Comparison of ENCODE assay signal across 17 cellular contexts in the genomic region with DNA sequence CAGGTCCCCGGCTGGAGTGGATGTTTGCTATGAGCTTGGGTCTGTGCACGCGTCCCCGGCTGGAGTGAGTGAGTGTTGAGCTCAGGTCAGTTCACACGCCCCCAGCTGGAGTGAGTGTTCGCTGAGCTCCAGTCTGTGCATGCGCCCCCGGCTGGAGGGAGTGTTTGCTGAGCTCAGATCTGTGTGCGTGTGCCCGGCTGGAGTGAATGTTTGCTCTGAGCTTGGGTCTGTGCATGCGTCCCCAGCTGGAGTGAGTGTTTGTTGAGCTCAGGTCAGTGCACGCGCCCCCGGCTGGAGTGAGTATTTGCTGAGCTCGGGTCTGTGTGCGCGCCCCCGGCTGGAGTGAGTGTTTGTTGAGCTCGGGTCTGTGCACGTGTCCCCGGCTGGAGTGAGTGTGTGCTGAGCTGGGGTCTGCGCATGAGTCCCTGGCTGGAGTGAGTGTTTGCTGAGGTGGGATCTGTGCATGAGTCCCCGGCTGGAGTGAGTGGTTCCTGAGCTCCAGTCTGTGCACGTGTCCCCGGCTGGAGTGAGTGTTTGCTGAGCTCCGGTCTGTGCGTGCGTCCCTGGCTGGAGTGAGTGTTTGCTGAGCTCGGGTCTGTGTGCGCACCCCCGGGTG.
DNase-seq lines count a peak whose midpoint lies in the region; FAIRE-seq and TF ChIP-seq lines count a peak whose summit lies in the region.
"Had no signal": no experiment of that assay in that cellular context is flagged by ENCODE, and none has a peak within 500 bp of the region (broad histone marks: within the 10 kb centered on the region; RNA-seq: fewer than 3 reads in every experiment).

No MANE protein-coding gene starts in this region.

- TF ChIP-seq EP300 in H1 (IDR thresholded peaks at IDR 0.05; ENCODE audit: borderline replicate concordance in 1 of 2, low read depth in 2 of 2, low read length in 2 of 2): no peak

- no peak overlapping the region for H3K18ac ChIP-seq in H1 (ENCODE audit: extremely low read depth, low read length)

- H2AK5ac ChIP-seq in H1 (ENCODE audit: low read depth, low read length): no peak overlapping the region

- no peak for TF ChIP-seq POLR2A in H1 (IDR thresholded peaks at IDR 0.05; ENCODE audit: control extremely low read depth in 1 of 2, low read depth in 2 of 2, low read length in 2 of 2)

- no peak overlapping the region for H2BK20ac ChIP-seq in H1 (ENCODE audit: low read length)

- POLR2A ChIA-PET in H1 (lab: Charles Lee; ENCODE audit: partially characterized antibody): interaction anchor here (1.6 kb wide), 1 partner anchor 11 kb away, joined by 6 read pairs; no protein-coding TSS in a partner anchor

- FAIRE-seq in H1 (lab: Jason Lieb, UNC): no peak

- no peak overlapping the region for H2AFZ ChIP-seq in H1 (ENCODE audit: low read length)

- H3K4ac ChIP-seq in H1 (replicated peaks; ENCODE audit: insufficient read length, low read depth, low read length): no peak overlapping the region

- H3K14ac ChIP-seq in H1 (ENCODE audit: insufficient read length): no peak overlapping the region

- H3K79me2 ChIP-seq in H1 (ENCODE audit: control insufficient read depth in 1 of 2, insufficient read depth in 2 of 2, low read length in 2 of 2): no peaks in the 10 kb centered on the region

- WGBS in H1 (ENCODE audit: extremely low coverage in 1 of 2, insufficient coverage in 1 of 2, insufficient read length in 1 of 2, insufficient replicate concordance in 2 of 2, low coverage in 1 of 2, low lambda C conversion rate in 2 of 2, missing lambda C conversion rate in 1 of 2), 2 experiments: 87% methylated on average over 31 of the region's 31 CpGs; no CpG with 5 or more reads in 1 of the 2 experiments
- WGBS in liver: 34% methylated on average over 31 of the region's 31 CpGs

- in situ Hi-C loops in ACHN (cut with HindIII; ENCODE audit: low pct_ligation_motif_present, low pct_unique_long_range_greater_than_20kb, low sequenced_read_pairs): no loop called here

- H4K5ac ChIP-seq in H1 (ENCODE audit: insufficient read length, low read depth, low read length): no peak overlapping the region

- no peak overlapping the region for H4K91ac ChIP-seq in H1 (replicated peaks; ENCODE audit: insufficient read length, low read length)

- H3K4me1 ChIP-seq in H1 (replicated peaks in 1 of 4; ENCODE audit: control insufficient read depth in 3 of 4, insufficient read depth in 4 of 4, low read length in 3 of 4) (no peaks in the 10 kb centered on the region), liver (ENCODE audit: control insufficient read depth in 4 of 4, insufficient read depth in 4 of 4, low read length in 3 of 4) (peaks cover 6 to 28% (median 14%) of the 10 kb centered on the region in 4 donors)

- H3K4me3 ChIP-seq in H1 (ENCODE audit: extremely low read depth in 1 of 4, insufficient read depth in 2 of 4, low read depth in 3 of 4, low read length in 4 of 4) (no peak overlapping the region), liver (ENCODE audit: low read depth in 1 of 3, low read length in 3 of 3) (no peak overlapping the region)
- H3K4me3 ChIP-seq: SK-N-MC had no signal

- H3K27ac ChIP-seq in H1 (ENCODE audit: low read depth, low read length): no peak overlapping the region
- H3K27ac ChIP-seq in liver (ENCODE audit: low read depth in 1 of 2, low read length in 2 of 2): no peak overlapping the region
- H3K27ac ChIP-seq: SK-N-MC had no signal

- H4K20me1 ChIP-seq in H1 (replicated peaks in 1 of 2; ENCODE audit: control insufficient read depth in 1 of 2, insufficient read depth in 2 of 2, low read length in 2 of 2): no peaks in the 10 kb centered on the region

- no peaks in the 10 kb centered on the region for H3K23me2 ChIP-seq in H1 (ENCODE audit: low read depth, low read length)

- no peaks in the 10 kb centered on the region for H3K79me1 ChIP-seq in H1 (ENCODE audit: low read depth, low read length)

- H3K9ac ChIP-seq in H1 (replicated peaks in 1 of 4; ENCODE audit: extremely low read depth in 1 of 4, low read depth in 3 of 4, low read length in 3 of 4): no peak overlapping the region
- no peak overlapping the region for H3K9ac ChIP-seq in liver (ENCODE audit: low read depth in 1 of 2, low read length in 2 of 2)

- peak overlapping the region; percentile 39; the same call in 1 of the 2 replicates for H2BK12ac ChIP-seq in H1 (ENCODE audit: low read depth, low read length)

- TF ChIP-seq RAD21 in H1 (IDR thresholded peaks at IDR 0.05 in 1 of 2, conservative IDR thresholded peaks at IDR 0.05 in 1 of 2; ENCODE audit: low read depth in 2 of 2, low read length in 2 of 2): peak in 1 of 2 experiments; percentile 32; a peak in 1 of 4 replicates
- peak in 1 of 2 donors; percentile 33 for TF ChIP-seq RAD21 in liver (IDR thresholded peaks at IDR 0.05)

- no peak overlapping the region for H2BK120ac ChIP-seq in H1 (replicated peaks; ENCODE audit: low read depth, low read length)

- TF ChIP-seq CTCF in H1 (IDR thresholded peaks at IDR 0.05; ENCODE audit: control extremely low read depth in 1 of 3, insufficient read depth in 1 of 3, low read depth in 1 of 3, low read length in 3 of 3) (peak; percentile 44 to 79 (median 58)), liver (IDR thresholded peaks at IDR 0.05; ENCODE audit: low read depth, low read length, missing input control) (peak; percentile 6)

- H3K9me3 ChIP-seq in H1 (ENCODE audit: insufficient read depth in 2 of 2, low read depth in 1 of 2, low read length in 1 of 2): no peaks in the 10 kb centered on the region
- H3K9me3 ChIP-seq in liver (ENCODE audit: control insufficient read depth in 4 of 4, low read length in 3 of 4): no peaks in the 10 kb centered on the region

- DNase-seq in COLO668 (lab: John Stamatoyannopoulos, UW; ENCODE audit: unreplicated experiment) (peak; percentile 13), NCI-H146 treated with DMSO at 0.1 percent for 48 hours (lab: John Stamatoyannopoulos, UW; ENCODE audit: unreplicated experiment) (peak; percentile 45), H1 (ENCODE audit: low read depth in 1 of 2, low spot score in 2 of 2) (peak in 1 of 2 experiments; percentile 56), DMS114 treated with DMSO at 0.1 percent for 48 hours (lab: John Stamatoyannopoulos, UW; ENCODE audit: unreplicated experiment) (no peak), activated gamma-delta T cell (lab: John Stamatoyannopoulos, UW) (no peak), ACHN (no peak), amniotic stem cell (lab: John Stamatoyannopoulos, UW) (no peak)
- DNase-seq: activated CD4-positive, CD25-positive, alpha-beta regulatory T cell; AML-193; effector CD8-positive, alpha-beta T cell; midbrain; NCI-H1092; NCI-H524; stimulated activated CD4-positive, alpha-beta T cell treated with anti-CD3 and anti-CD28 coated beads, Interleukin-4, amount 100 ng/mL, for 1 hour; stimulated activated naive CD8-positive, alpha-beta T cell treated with anti-CD3 and anti-CD28 coated beads, Interleukin-15, Interleukin-2, amounts not matched to agents 100 U/mL and 50 U/mL, for 24 hours had no signal

- H3K27me3 ChIP-seq in H1 (replicated peaks in 1 of 4; ENCODE audit: control insufficient read depth in 3 of 4, extremely low read depth in 1 of 4, insufficient read depth in 3 of 4, low read length in 3 of 4) (no peaks in the 10 kb centered on the region), liver (ENCODE audit: control insufficient read depth in 4 of 4, insufficient read depth in 4 of 4, low read length in 3 of 4) (no peaks in the 10 kb centered on the region)

- no peak overlapping the region for H3K23ac ChIP-seq in H1 (ENCODE audit: insufficient read length)

- H3K4me2 ChIP-seq in H1 (ENCODE audit: insufficient read depth in 1 of 2, low read depth in 2 of 2, low read length in 2 of 2): no peak overlapping the region

- H3K36me3 ChIP-seq in H1 (ENCODE audit: control insufficient read depth in 2 of 4, insufficient read depth in 4 of 4, low read length in 3 of 4) (no peaks in the 10 kb centered on the region), liver (ENCODE audit: control insufficient read depth in 4 of 4, insufficient read depth in 3 of 4, low read depth in 1 of 4, low read length in 3 of 4) (no peaks in the 10 kb centered on the region)

- no peak overlapping the region for H2BK5ac ChIP-seq in H1 (ENCODE audit: low read depth, low read length)

- no peak overlapping the region for H3K56ac ChIP-seq in H1 (replicated peaks; ENCODE audit: insufficient read length, low read depth, low read length)

- no peak overlapping the region for H2BK15ac ChIP-seq in H1 (ENCODE audit: low read length)

- CTCF ChIA-PET in H1 (lab: Charles Lee; ENCODE audit: partially characterized antibody): interaction anchor here (0.5 to 6.4 kb wide), 26 partner anchors 10 to 194 kb away, joined by 3 to 59 read pairs (median 4); no protein-coding TSS in a partner anchor

- no peak overlapping the region for H4K8ac ChIP-seq in H1 (ENCODE audit: extremely low read depth, insufficient read depth, low read length)

TF ChIP-seq in H1, 55 proteins besides CTCF, POLR2A, EP300 and RAD21:
- peak; percentile 83 for TF ChIP-seq ASH2L (IDR thresholded peaks at IDR 0.05; ENCODE audit: low read length)
- TF ChIP-seq EGR1 (IDR thresholded peaks at IDR 0.05; ENCODE audit: borderline replicate concordance, low read depth, low read length): no peak

TF ChIP-seq in liver, 16 proteins besides CTCF, POLR2A, EP300 and RAD21 (continues in another document):
- TF ChIP-seq TAF1 (conservative IDR thresholded peaks at IDR 0.05) (no peak), HNF4A (conservative IDR thresholded peaks at IDR 0.05) (no peak), NR2F2 (IDR thresholded peaks at IDR 0.05) (no peak)
- TF ChIP-seq, protein P1, sequence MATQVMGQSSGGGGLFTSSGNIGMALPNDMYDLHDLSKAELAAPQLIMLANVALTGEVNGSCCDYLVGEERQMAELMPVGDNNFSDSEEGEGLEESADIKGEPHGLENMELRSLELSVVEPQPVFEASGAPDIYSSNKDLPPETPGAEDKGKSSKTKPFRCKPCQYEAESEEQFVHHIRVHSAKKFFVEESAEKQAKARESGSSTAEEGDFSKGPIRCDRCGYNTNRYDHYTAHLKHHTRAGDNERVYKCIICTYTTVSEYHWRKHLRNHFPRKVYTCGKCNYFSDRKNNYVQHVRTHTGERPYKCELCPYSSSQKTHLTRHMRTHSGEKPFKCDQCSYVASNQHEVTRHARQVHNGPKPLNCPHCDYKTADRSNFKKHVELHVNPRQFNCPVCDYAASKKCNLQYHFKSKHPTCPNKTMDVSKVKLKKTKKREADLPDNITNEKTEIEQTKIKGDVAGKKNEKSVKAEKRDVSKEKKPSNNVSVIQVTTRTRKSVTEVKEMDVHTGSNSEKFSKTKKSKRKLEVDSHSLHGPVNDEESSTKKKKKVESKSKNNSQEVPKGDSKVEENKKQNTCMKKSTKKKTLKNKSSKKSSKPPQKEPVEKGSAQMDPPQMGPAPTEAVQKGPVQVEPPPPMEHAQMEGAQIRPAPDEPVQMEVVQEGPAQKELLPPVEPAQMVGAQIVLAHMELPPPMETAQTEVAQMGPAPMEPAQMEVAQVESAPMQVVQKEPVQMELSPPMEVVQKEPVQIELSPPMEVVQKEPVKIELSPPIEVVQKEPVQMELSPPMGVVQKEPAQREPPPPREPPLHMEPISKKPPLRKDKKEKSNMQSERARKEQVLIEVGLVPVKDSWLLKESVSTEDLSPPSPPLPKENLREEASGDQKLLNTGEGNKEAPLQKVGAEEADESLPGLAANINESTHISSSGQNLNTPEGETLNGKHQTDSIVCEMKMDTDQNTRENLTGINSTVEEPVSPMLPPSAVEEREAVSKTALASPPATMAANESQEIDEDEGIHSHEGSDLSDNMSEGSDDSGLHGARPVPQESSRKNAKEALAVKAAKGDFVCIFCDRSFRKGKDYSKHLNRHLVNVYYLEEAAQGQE (IDR thresholded peaks at IDR 0.05): no peak

Comparison
In these comparisons a context has a peak if more than half of its experiments do, and no peak if none do; other contexts are left out.
1. DNase-seq: peak in COLO668 (single experiment) and NCI-H146 treated with DMSO at 0.1 percent for 48 hours (single experiment); none in DMS114 treated with DMSO at 0.1 percent for 48 hours (single experiment), activated gamma-delta T cell (single experiment), ACHN (single experiment) and amniotic stem cell (single experiment).